ENCODE assay signal across 8 cellular contexts in genomic region chr16:53433509-53433908, GRCh38. TPM values are rescaled to one million over a fixed set of nuclear protein-coding genes. Genes with fewer than 3 reads are reported as not detected.
DNase-seq lines count a peak whose midpoint lies in the region; ATAC-seq and TF ChIP-seq lines count a peak whose summit lies in the region.

No MANE protein-coding gene starts in this region.

- H3K36me3 ChIP-seq in Caco-2 (ENCODE audit: control insufficient read depth, insufficient read depth, low read length) = no peaks in the 10 kb centered on the region
- no peaks in the 10 kb centered on the region for H3K36me3 ChIP-seq in PC-3 (ENCODE audit: low read depth, low read length)
- H3K36me3 ChIP-seq in osteoblast (ENCODE audit: insufficient read depth, low read length) = no peaks in the 10 kb centered on the region

- H3K9me3 ChIP-seq in Caco-2 (peaks cover 14% of the 10 kb centered on the region), PC-3 (ENCODE audit: low read length) (no peaks in the 10 kb centered on the region), osteoblast (ENCODE audit: low read depth, low read length) (no peaks in the 10 kb centered on the region)

- POLR2A ChIA-PET in Caco-2 (lab: Charles Lee) (no interaction called here), PC-3 (lab: Charles Lee; ENCODE audit: unreplicated experiment) (no interaction called here)

- peak overlapping the region; percentile 99 for H3K4me3 ChIP-seq in Caco-2 (ENCODE audit: low read depth, low read length)
- peak overlapping the region; percentile 74 for H3K4me3 ChIP-seq in PC-3 (ENCODE audit: low read length)
- H3K4me3 ChIP-seq in osteoblast (ENCODE audit: insufficient read depth, low read length) = peak overlapping the region; percentile 94

- H3K27me3 Mint-ChIP-seq in Caco-2 (ENCODE audit: insufficient read depth, unreplicated experiment) = no peaks in the 10 kb centered on the region
- H3K27me3 Mint-ChIP-seq in endothelial cell (ENCODE audit: unreplicated experiment) = peaks cover 8% of the 10 kb centered on the region

- peaks cover 31% of the 10 kb centered on the region for H3K79me2 ChIP-seq in PC-3 (ENCODE audit: low read length)
- peaks cover 41% of the 10 kb centered on the region for H3K79me2 ChIP-seq in osteoblast (ENCODE audit: insufficient read depth, low read length)

- H2AFZ ChIP-seq in PC-3 (ENCODE audit: low read length) (peak overlapping the region; percentile 100), osteoblast (ENCODE audit: low read length) (peak overlapping the region; percentile 100)

- H3K36me3 Mint-ChIP-seq in Caco-2 (ENCODE audit: insufficient read depth, unreplicated experiment) = peaks cover 20% of the 10 kb centered on the region
- peaks cover 3% of the 10 kb centered on the region for H3K36me3 Mint-ChIP-seq in endothelial cell (ENCODE audit: low read depth, unreplicated experiment)

- no peaks in the 10 kb centered on the region for H3F3A ChIP-seq in PC-3 (ENCODE audit: low read length, unreplicated experiment)

- H3K27ac ChIP-seq in PC-3 (ENCODE audit: low read length) (no peak overlapping the region), osteoblast (ENCODE audit: low read depth, low read length) (peak overlapping the region; percentile 86)

- H3K4me2 ChIP-seq in PC-3 (ENCODE audit: low read length) = peak overlapping the region; percentile 98
- H3K4me2 ChIP-seq in osteoblast (ENCODE audit: insufficient read depth, low read length) = peak overlapping the region; percentile 98

- H3K4me1 ChIP-seq in Caco-2 (peaks cover 19% of the 10 kb centered on the region), PC-3 (ENCODE audit: insufficient read depth, low read length) (peaks cover 14% of the 10 kb centered on the region), osteoblast (ENCODE audit: insufficient read depth, low read length) (peaks cover 14% of the 10 kb centered on the region)

- peaks cover 18% of the 10 kb centered on the region for H3K4me1 Mint-ChIP-seq in Caco-2 (ENCODE audit: low read depth, unreplicated experiment)
- peaks cover 15% of the 10 kb centered on the region for H3K4me1 Mint-ChIP-seq in endothelial cell (ENCODE audit: unreplicated experiment)

- H3K27me3 ChIP-seq in Caco-2 (replicated peaks; ENCODE audit: control insufficient read depth, insufficient read depth, low read length) (no peaks in the 10 kb centered on the region), PC-3 (ENCODE audit: low read length) (no peaks in the 10 kb centered on the region), osteoblast (ENCODE audit: insufficient read depth, low read length) (no peaks in the 10 kb centered on the region)

- H3K4me3 Mint-ChIP-seq in Caco-2 (ENCODE audit: unreplicated experiment) (peak overlapping the region; percentile 99), endothelial cell (ENCODE audit: unreplicated experiment) (peak overlapping the region; percentile 89)

- intact Hi-C loops in Caco-2 (cut with micrococcal nuclease; ENCODE audit: unreplicated experiment) = loop anchor here (10.0 kb wide), 2 partner anchors 299 to 379 kb away; partner anchors contain the start of genes CHD9 and CHD9NB
- intact Hi-C loops in PC-3 (cut with micrococcal nuclease) = no loop called here

- DNase-seq in Caco-2 (peak; percentile 63 to 64), PC-3 (peak; percentile 39), endothelial cell (ENCODE audit: low spot score) (no peak), osteoblast (ENCODE audit: insufficient read length, low spot score, missing footprints) (no peak), occipital lobe (lab: John Stamatoyannopoulos, UW) (no peak), NOMO-1 (lab: John Stamatoyannopoulos, UW; ENCODE audit: unreplicated experiment in 2 of 2) (no peak), NCI-H2107 treated with DMSO at 0.1 percent for 48 hours (lab: John Stamatoyannopoulos, UW; ENCODE audit: unreplicated experiment) (no peak), superior temporal gyrus (ENCODE audit: extremely low spot score) (no peak)

- H3K9me2 ChIP-seq in PC-3 (replicated peaks; ENCODE audit: low read length) = no peaks in the 10 kb centered on the region

- TF ChIP-seq CTCF in Caco-2 (IDR thresholded peaks at IDR 0.05; ENCODE audit: insufficient read depth in 1 of 2, low read depth in 1 of 2, low read length in 1 of 2, severe bottlenecking in 1 of 2, unreplicated experiment in 1 of 2) = no peak
- TF ChIP-seq CTCF in PC-3 (conservative IDR thresholded peaks at IDR 0.05; ENCODE audit: low read depth, low read length) = no peak
- no peak for TF ChIP-seq CTCF in endothelial cell (IDR thresholded peaks at IDR 0.05; ENCODE audit: unreplicated experiment)
- TF ChIP-seq CTCF in osteoblast (IDR thresholded peaks at IDR 0.05; ENCODE audit: extremely low read depth, low read depth, low read length) = no peak

- BruUV-seq in Caco-2 (replicated peaks; lab: Mats Ljungman, UMichigan) (no TSS peak), PC-3 (replicated peaks; lab: Mats Ljungman, UMichigan) (no TSS peak)

- H3K27ac Mint-ChIP-seq in Caco-2 (ENCODE audit: unreplicated experiment) (peak overlapping the region; percentile 96), endothelial cell (ENCODE audit: unreplicated experiment) (peak overlapping the region; percentile 58)

- peaks cover 14% of the 10 kb centered on the region for H3K9me3 Mint-ChIP-seq in Caco-2 (ENCODE audit: unreplicated experiment)
- peaks cover 5% of the 10 kb centered on the region for H3K9me3 Mint-ChIP-seq in endothelial cell (ENCODE audit: unreplicated experiment)

- ATAC-seq in PC-3 = no peak

- peak overlapping the region; percentile 92; the same call in 1 of the 2 replicates for H3K9ac ChIP-seq in PC-3 (ENCODE audit: low read length)

- no peaks in the 10 kb centered on the region for H4K20me1 ChIP-seq in PC-3 (ENCODE audit: low read length)
- no peaks in the 10 kb centered on the region for H4K20me1 ChIP-seq in osteoblast (ENCODE audit: insufficient read depth, low read length)

- CTCF ChIA-PET in Caco-2 (lab: Charles Lee) = no interaction called here
- CTCF ChIA-PET in PC-3 (lab: Charles Lee) = no interaction called here

RNA-seq across cellular contexts. Expression of gene RBL2, which starts 0.8 kb away (rescaled TPM):
- total RNA-seq in Caco-2 (2022) (55.3 and 57.6 TPM in 2 replicates), PC-3 (2014; rRNA removed) (13.8 and 14.2 TPM in 2 replicates), endothelial cell (ENCODE audit: unreplicated experiment) (38.0 TPM), osteoblast (56.1 and 61.0 TPM in 2 replicates), occipital lobe (125 TPM)

Comparison
In these comparisons a context has a peak if more than half of its experiments do, and no peak if none do; other contexts are left out.
1. DNase-seq: peak in Caco-2 (2 of 2) and PC-3 (single experiment); none in endothelial cell (single experiment), osteoblast (single experiment), occipital lobe (single experiment), NOMO-1 (0 of 2), NCI-H2107 treated with DMSO at 0.1 percent for 48 hours (single experiment) and superior temporal gyrus (single experiment).
2. Peak in every context shown above with its lines, with median percentiles within 50 percentile points of each other: H3K4me3 ChIP-seq.